ENCODE assay signal across 9 cellular contexts in genomic region chr14:75559451-75560187, GRCh38.
DNase-seq lines count a peak whose midpoint lies in the region; ATAC-seq lines count a peak whose summit lies in the region.
"Had no signal": no experiment of that assay in that cellular context is flagged by ENCODE, and none has a peak within 500 bp of the region (broad histone marks: within the 10 kb centered on the region; RNA-seq: fewer than 3 reads in every experiment).

No MANE protein-coding gene starts in this region.

- peak; percentile 58 for DNase-seq in SIG-M5 treated with dmso at 0.1 percent for 504 hours (lab: John Stamatoyannopoulos, UW; ENCODE audit: unreplicated experiment)
- no peak for DNase-seq in SIG-M5 (lab: John Stamatoyannopoulos, UW)
- peak; percentile 22 for DNase-seq in SKM-1 (lab: John Stamatoyannopoulos, UW; ENCODE audit: unreplicated experiment)
- peak; percentile 68 for DNase-seq in epithelial cell of prostate (ENCODE audit: low read depth, low spot score)
- DNase-seq in germinal center (ENCODE audit: low spot score), result no peak
- DNase-seq in retina, result no peak

- H3K4me1 Mint-ChIP-seq in stimulated activated naive CD8-positive, alpha-beta T cell treated with anti-CD3 and anti-CD28 coated beads, Interleukin-15, Interleukin-2, amounts not matched to agents 100 ng/mL and 50 ng/mL, for 24 hours (ENCODE audit: low read depth), result peaks cover 74% of the 10 kb centered on the region

- peak overlapping the region; percentile 44 for H3K4me3 Mint-ChIP-seq in stimulated activated naive CD8-positive, alpha-beta T cell treated with anti-CD3 and anti-CD28 coated beads, Interleukin-15, Interleukin-2, amounts not matched to agents 100 ng/mL and 50 ng/mL, for 24 hours

- peak overlapping the region; percentile 82 for H3K27ac ChIP-seq in epithelial cell of prostate
- H3K27ac ChIP-seq: C4-2B had no signal

- peak overlapping the region; percentile 91 for H3K27ac Mint-ChIP-seq in stimulated activated naive CD8-positive, alpha-beta T cell treated with anti-CD3 and anti-CD28 coated beads, Interleukin-15, Interleukin-2, amounts not matched to agents 100 ng/mL and 50 ng/mL, for 24 hours

- no peak for ATAC-seq in HG03280 (IDR thresholded peaks at IDR 0.05; ENCODE audit: unreplicated experiment)

- H3K36me3 Mint-ChIP-seq in stimulated activated naive CD8-positive, alpha-beta T cell treated with anti-CD3 and anti-CD28 coated beads, Interleukin-15, Interleukin-2, amounts not matched to agents 100 ng/mL and 50 ng/mL, for 24 hours (ENCODE audit: low read depth), result peaks cover 9% of the 10 kb centered on the region

- H3K9me3 Mint-ChIP-seq in stimulated activated naive CD8-positive, alpha-beta T cell treated with anti-CD3 and anti-CD28 coated beads, Interleukin-15, Interleukin-2, amounts not matched to agents 100 ng/mL and 50 ng/mL, for 24 hours, result peaks cover 6% of the 10 kb centered on the region

- H3K27me3 Mint-ChIP-seq in stimulated activated naive CD8-positive, alpha-beta T cell treated with anti-CD3 and anti-CD28 coated beads, Interleukin-15, Interleukin-2, amounts not matched to agents 100 ng/mL and 50 ng/mL, for 24 hours, result peaks cover 3% of the 10 kb centered on the region

Comparison
In these comparisons a context has a peak if more than half of its experiments do, and no peak if none do; other contexts are left out.
1. DNase-seq: peak in SIG-M5 treated with dmso at 0.1 percent for 504 hours (single experiment), SKM-1 (single experiment) and epithelial cell of prostate (single experiment); none in SIG-M5 (single experiment), germinal center (single experiment) and retina (single experiment).